8 cellular contexts compared by ENCODE assay signal in the genomic region with DNA sequence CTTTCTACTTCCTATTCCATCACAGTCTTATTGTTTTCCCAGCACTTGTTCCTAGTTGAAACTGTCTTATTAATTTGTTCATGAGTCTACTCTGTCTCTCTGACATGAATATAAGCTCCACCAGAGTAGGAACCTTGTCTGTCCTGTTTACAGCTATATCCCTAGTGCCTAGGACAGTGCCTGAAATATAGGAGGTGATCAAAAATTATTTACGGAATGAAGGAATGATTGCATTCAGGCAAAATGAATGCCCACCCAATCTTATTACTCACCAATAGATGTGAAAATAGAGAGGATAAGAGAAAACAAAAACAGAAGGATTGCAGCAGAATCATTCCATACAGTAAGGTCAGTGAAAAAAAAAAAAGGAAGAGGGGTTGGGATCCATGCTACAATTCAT. TPM values are rescaled to one million over a fixed set of nuclear protein-coding genes. Genes with fewer than 3 reads are reported as not detected.
DNase-seq lines count a peak whose midpoint lies in the region; TF ChIP-seq lines count a peak whose summit lies in the region.

No MANE protein-coding gene starts in this region.

- H3K27me3 ChIP-seq in smooth muscle cell (ENCODE audit: low read depth), result no peaks in the 10 kb centered on the region

- H3K4me3 Mint-ChIP-seq in activated CD4-positive, alpha-beta T cell treated with anti-CD3 and anti-CD28 coated beads, Interleukin-2, amount 10 ng/mL, durations not matched to agents 7 days and 5 days, result peak overlapping the region; percentile 97

- CTCF ChIA-PET in activated CD4-positive, alpha-beta T cell treated with anti-CD3 and anti-CD28 coated beads, Interleukin-2, amount 10 ng/mL, durations not matched to agents 7 days and 5 days (lab: Charles Lee), result no interaction called here

- H3K9ac ChIP-seq in smooth muscle cell (ENCODE audit: low read depth), result no peak overlapping the region

- peak overlapping the region; percentile 88 for H3K4me2 ChIP-seq in smooth muscle cell

- no peaks in the 10 kb centered on the region for H3K9me3 ChIP-seq in smooth muscle cell (replicated peaks; ENCODE audit: low read depth)

- DNase-seq in activated CD4-positive, alpha-beta T cell treated with anti-CD3 and anti-CD28 coated beads, Interleukin-2, amount 10 ng/mL, durations not matched to agents 7 days and 5 days, result no peak
- no peak for DNase-seq in activated CD4-positive, alpha-beta T cell treated with anti-CD3 and anti-CD28 coated beads for 48 hours
- DNase-seq in foreskin fibroblast, result no peak
- DNase-seq in smooth muscle cell (lab: John Stamatoyannopoulos, UW; ENCODE audit: unreplicated experiment), result no peak
- no peak for DNase-seq in NK-92 treated with Interleukin-12 subunit alpha and Interleukin-12 subunit beta, amount 100 ng/mL, for 24 hours (lab: John Stamatoyannopoulos, UW)
- DNase-seq in NCI-H2227 (lab: John Stamatoyannopoulos, UW; ENCODE audit: unreplicated experiment), result no peak
- DNase-seq in H4 (ENCODE audit: low spot score), result no peak

- H3K36me3 Mint-ChIP-seq in activated CD4-positive, alpha-beta T cell treated with anti-CD3 and anti-CD28 coated beads, Interleukin-2, amount 10 ng/mL, durations not matched to agents 7 days and 5 days (ENCODE audit: low read depth), result peaks cover 12% of the 10 kb centered on the region

- no peak overlapping the region for H3K27ac Mint-ChIP-seq in activated CD4-positive, alpha-beta T cell treated with anti-CD3 and anti-CD28 coated beads, Interleukin-2, amount 10 ng/mL, durations not matched to agents 7 days and 5 days

- peaks cover 35% of the 10 kb centered on the region for H3K4me1 Mint-ChIP-seq in activated CD4-positive, alpha-beta T cell treated with anti-CD3 and anti-CD28 coated beads, Interleukin-2, amount 10 ng/mL, durations not matched to agents 7 days and 5 days

- no peaks in the 10 kb centered on the region for H3K36me3 ChIP-seq in smooth muscle cell (ENCODE audit: low read depth)

- POLR2A ChIA-PET in activated CD4-positive, alpha-beta T cell treated with anti-CD3 and anti-CD28 coated beads, Interleukin-2, amount 10 ng/mL, durations not matched to agents 7 days and 5 days (lab: Charles Lee), result no interaction called here

- peaks cover 26% of the 10 kb centered on the region for H3K4me1 ChIP-seq in smooth muscle cell (ENCODE audit: low read depth)

- no peak overlapping the region for H3K27ac ChIP-seq in smooth muscle cell (ENCODE audit: low read depth)

- 91% methylated on average over 1 of the region's 1 CpG for WGBS in smooth muscle cell (ENCODE audit: low lambda C conversion rate)

- H3K79me2 ChIP-seq in smooth muscle cell (ENCODE audit: low read depth), result peaks cover 69% of the 10 kb centered on the region

- H3K9me3 Mint-ChIP-seq in activated CD4-positive, alpha-beta T cell treated with anti-CD3 and anti-CD28 coated beads, Interleukin-2, amount 10 ng/mL, durations not matched to agents 7 days and 5 days, result no peaks in the 10 kb centered on the region

- H3F3A ChIP-seq in smooth muscle cell (ENCODE audit: low read depth), result peaks cover 6% of the 10 kb centered on the region

- H2AFZ ChIP-seq in smooth muscle cell (ENCODE audit: low read depth), result no peak overlapping the region

- H4K20me1 ChIP-seq in smooth muscle cell (ENCODE audit: low read depth), result peaks cover 11% of the 10 kb centered on the region

- H3K27me3 Mint-ChIP-seq in activated CD4-positive, alpha-beta T cell treated with anti-CD3 and anti-CD28 coated beads, Interleukin-2, amount 10 ng/mL, durations not matched to agents 7 days and 5 days, result no peaks in the 10 kb centered on the region

- H3K4me3 ChIP-seq in WI38 (ENCODE audit: low read depth, low read length), result peak overlapping the region; percentile 79
- H3K4me3 ChIP-seq in foreskin fibroblast (ENCODE audit: low read depth in 1 of 2, low read length in 2 of 2), result peak overlapping the region; percentile 81 to 96
- peak overlapping the region; percentile 89 for H3K4me3 ChIP-seq in smooth muscle cell

- no peak for TF ChIP-seq CTCF in WI38 (IDR thresholded peaks at IDR 0.05; ENCODE audit: low read depth, low read length)
- no peak for TF ChIP-seq CTCF in foreskin fibroblast (IDR thresholded peaks at IDR 0.05; ENCODE audit: low read depth, low read length)
- no peak for TF ChIP-seq CTCF in smooth muscle cell (IDR thresholded peaks at IDR 0.05; ENCODE audit: borderline replicate concordance, insufficient read depth, poor library complexity, severe bottlenecking)

RNA-seq across cellular contexts. Expression of a gene that starts 1.1 kb away (rescaled TPM):
- 10 to 100 TPM; 48.1 to 49.2 TPM for total RNA-seq in activated CD4-positive, alpha-beta T cell treated with anti-CD3 and anti-CD28 coated beads, Interleukin-2, amount 10 ng/mL, durations not matched to agents 7 days and 5 days
- total RNA-seq in smooth muscle cell, result 73.0 and 83.4 TPM in 2 replicates
- polyA plus RNA-seq in smooth muscle cell, result 46.7 and 60.2 TPM in 2 replicates
- total RNA-seq in H4 (2014; rRNA removed; shearing (Covaris generic)), result 128 and 138 TPM in 2 replicates

RNA-seq across cellular contexts. Expression of a gene that starts 2.2 kb away (rescaled TPM):
- 10 to 100 TPM; 32.7 to 37.3 TPM for total RNA-seq in activated CD4-positive, alpha-beta T cell treated with anti-CD3 and anti-CD28 coated beads, Interleukin-2, amount 10 ng/mL, durations not matched to agents 7 days and 5 days
- total RNA-seq in smooth muscle cell, result 95.5 and 103 TPM in 2 replicates
- polyA plus RNA-seq in smooth muscle cell, result 67.8 and 77.0 TPM in 2 replicates
- total RNA-seq in H4 (2014; rRNA removed; shearing (Covaris generic)), result 108 and 158 TPM in 2 replicates

RNA-seq across cellular contexts. Expression of a gene that starts 20.3 kb away (rescaled TPM):
- total RNA-seq in activated CD4-positive, alpha-beta T cell treated with anti-CD3 and anti-CD28 coated beads, Interleukin-2, amount 10 ng/mL, durations not matched to agents 7 days and 5 days, result 10 to 100 TPM in 1 of 2 experiments, 1 to 10 TPM in 1; 7.7 to 12.9 TPM
- 7.0 and 8.1 TPM in 2 replicates for total RNA-seq in smooth muscle cell
- 11.6 and 14.2 TPM in 2 replicates for polyA plus RNA-seq in smooth muscle cell
- total RNA-seq in H4 (2014; rRNA removed; shearing (Covaris generic)), result 9.2 and 13.2 TPM in 2 replicates
